Comparison of ENCODE assay signal across 1 cellular context in genomic region chr2:201172279-201172678, GRCh38.
TF ChIP-seq lines count a peak whose summit lies in the region.

No MANE protein-coding gene starts in this region.

TF ChIP-seq in K562, 482 proteins besides CTCF, POLR2A, EP300 and RAD21:
- TF ChIP-seq SIRT6 (IDR thresholded peaks at IDR 0.05; ENCODE audit: low read depth, low read length) (no peak), ZKSCAN8 (CRISPR knock-in tag; IDR thresholded peaks at IDR 0.05) (no peak), CEBPG (CRISPR knock-in tag; IDR thresholded peaks at IDR 0.05) (no peak), CEBPG (tag; conservative IDR thresholded peaks at IDR 0.05 in 1 of 2, IDR thresholded peaks at IDR 0.05 in 1 of 2) (peak in 1 of 2 experiments; percentile 17; a peak in 1 of 4 replicates), CEBPB (tag; IDR thresholded peaks at IDR 0.05) (peak; percentile 75), SPI1 (IDR thresholded peaks at IDR 0.05; ENCODE audit: borderline replicate concordance, low read depth, low read length) (no peak), VEZF1 (CRISPR knock-in tag; IDR thresholded peaks at IDR 0.05) (no peak)
